Comparison of ENCODE assay signal across 23 cellular contexts in the genomic region with DNA sequence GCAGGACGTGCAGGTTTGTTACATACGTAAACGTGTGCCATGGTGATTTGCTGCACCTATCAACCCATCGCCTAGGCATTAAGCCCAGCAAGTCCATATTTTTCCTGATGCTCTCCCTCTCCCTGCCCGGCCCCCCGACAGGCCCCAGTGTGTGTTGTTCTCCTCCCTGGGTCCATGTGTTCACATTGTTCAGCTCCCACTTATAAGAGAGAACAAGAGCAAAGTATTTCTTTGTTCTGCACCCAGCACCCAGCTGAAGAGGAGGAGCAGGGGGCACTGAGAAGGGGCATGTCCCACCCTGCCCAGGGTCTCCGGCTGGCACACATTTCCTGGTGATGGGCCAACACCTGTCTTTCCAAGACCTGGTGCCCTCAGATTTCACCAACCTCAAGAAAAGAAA.
"Had no signal": no experiment of that assay in that cellular context is flagged by ENCODE, and none has a peak within 500 bp of the region (broad histone marks: within the 10 kb centered on the region; RNA-seq: fewer than 3 reads in every experiment).

No MANE protein-coding gene starts in this region.

- H3K4me3 ChIP-seq: coronary artery, dorsolateral prefrontal cortex, esophagus squamous epithelium, gastrocnemius medialis, heart right ventricle, left lung, lower lobe of right lung had no signal

- H3K27ac ChIP-seq: coronary artery, dorsolateral prefrontal cortex, esophagus squamous epithelium, gastrocnemius medialis, heart right ventricle, left lung, lower lobe of right lung had no signal

- H3K36me3 ChIP-seq: esophagus squamous epithelium, gastrocnemius medialis, heart right ventricle, left lung, lower lobe of right lung had no signal

- DNase-seq: dermis blood vessel endothelial cell; dorsolateral prefrontal cortex; effector CD4-positive, alpha-beta T cell; effector memory CD4-positive, alpha-beta T cell; esophagus squamous epithelium; foreskin fibroblast; foreskin melanocyte; gastrocnemius medialis; glutamatergic neuron; head of caudate nucleus; heart right ventricle; hypothalamus; immature natural killer cell; islet precursor cell; kidney; kidney glomerular epithelial cell; left cardiac atrium; left lung; left ventricle myocardium superior; lower lobe of right lung; mesenchymal stem cell had no signal

- H3K9me3 ChIP-seq: esophagus squamous epithelium, gastrocnemius medialis, lower lobe of right lung had no signal

- H3K9me3 Mint-ChIP-seq: immature natural killer cell, mesothelial cell of epicardium had no signal

- ATAC-seq: gastrocnemius medialis, heart right ventricle, left cardiac atrium, left lung, left ventricle myocardium superior, lower lobe of right lung had no signal

- H3K4me1 ChIP-seq: esophagus squamous epithelium, gastrocnemius medialis, heart right ventricle, left lung, lower lobe of right lung had no signal

- H3K36me3 Mint-ChIP-seq: immature natural killer cell, mesothelial cell of epicardium had no signal

- H3K4me3 Mint-ChIP-seq: immature natural killer cell, mesothelial cell of epicardium had no signal

- H3K4me1 Mint-ChIP-seq: immature natural killer cell had no signal

- H3K27me3 ChIP-seq: esophagus squamous epithelium, gastrocnemius medialis, heart right ventricle, left lung had no signal

- H3K27ac Mint-ChIP-seq: immature natural killer cell, mesothelial cell of epicardium had no signal
